ENCODE assay signal across 10 cellular contexts in genomic region chr16:78098087-78098486, GRCh38.
"Had no signal": no experiment of that assay in that cellular context is flagged by ENCODE, and none has a peak within 500 bp of the region (broad histone marks: within the 10 kb centered on the region; RNA-seq: fewer than 3 reads in every experiment).

No MANE protein-coding gene starts in this region.

- H3K36me3 ChIP-seq: esophagus squamous epithelium, heart left ventricle, neural progenitor cell had no signal

- H3K27me3 ChIP-seq: neural progenitor cell had no signal

- H3K9ac ChIP-seq: neural progenitor cell, parathyroid adenoma had no signal

- H3K4me1 ChIP-seq: neural progenitor cell had no signal

- H3K9me3 ChIP-seq: esophagus squamous epithelium, heart left ventricle had no signal

- H3K36me3 Mint-ChIP-seq: mesothelial cell of epicardium had no signal

- H3K9me3 Mint-ChIP-seq: mesothelial cell of epicardium had no signal

- DNase-seq: activated CD4-positive, alpha-beta T cell treated with anti-CD3 and anti-CD28 coated beads for 4 hours; activated T-cell treated with anti-CD3 and anti-CD28 coated beads, Interleukin-2, amount 50 U/mL, for 1 hour; esophagus squamous epithelium; heart left ventricle; islet precursor cell; T1000; WERI-Rb-1 had no signal

- ATAC-seq: heart left ventricle had no signal

- H3K27ac ChIP-seq: neural progenitor cell, WERI-Rb-1 had no signal
